20 cellular contexts compared by ENCODE assay signal in genomic region chr2:212364586-212364985, GRCh38.
A peak's percentile ranks its signal among the peaks of the same experiment; 100 is the strongest.
DNase-seq lines count a peak whose midpoint lies in the region; ATAC-seq and TF ChIP-seq lines count a peak whose summit lies in the region.
"Had no signal": no experiment of that assay in that cellular context is flagged by ENCODE, and none has a peak within 500 bp of the region (broad histone marks: within the 10 kb centered on the region; RNA-seq: fewer than 3 reads in every experiment).

No MANE protein-coding gene starts in this region.

- in situ Hi-C loops in transverse colon (cut with MboI; ENCODE audit: low pct_ligation_motif_present in 1 of 4, low pct_unique_long_range_greater_than_20kb in 1 of 4, low sequenced_read_pairs in 3 of 4): no loop called here

- H3K9ac ChIP-seq in SK-N-SH: no peak overlapping the region

- H3K4me2 ChIP-seq in SK-N-SH: no peak overlapping the region

- ATAC-seq in SK-N-SH treated with all-trans-retinoic acid at 6 μM for 48 hours (peak; percentile 53), thoracic aorta (ENCODE audit: insufficient number of reproducible peaks, low FRiP score, low read depth) (no peak)
- ATAC-seq: GM12878 had no signal

- H3K9me3 ChIP-seq in SK-N-SH (no peaks in the 10 kb centered on the region), thoracic aorta (no peaks in the 10 kb centered on the region), transverse colon (no peaks in the 10 kb centered on the region)
- H3K9me3 ChIP-seq: right atrium auricular region, stomach had no signal

- peaks cover 0 to 3% (median 0%) of the 10 kb centered on the region in 5 experiments for H3K9me3 Mint-ChIP-seq in brain
- H3K9me3 Mint-ChIP-seq in mesothelial cell of epicardium: peaks cover 15% of the 10 kb centered on the region

- H4K20me1 ChIP-seq in SK-N-SH (ENCODE audit: insufficient read depth): no peaks in the 10 kb centered on the region

- intact Hi-C loops in transverse colon (cut with DNase I; ENCODE audit: low total_unique reads): no loop called here

- 97% methylated on average over 1 of the region's 1 CpG for WGBS in SK-N-SH (ENCODE audit: low lambda C conversion rate)
- WGBS in transverse colon (ENCODE audit: low coverage in 1 of 2), 2 donors: 79 to 89% methylated on average over 1 of the region's 1 CpG

- H3K4me3 Mint-ChIP-seq in brain (peak overlapping the region; percentile 8 to 64 (median 56)), mesothelial cell of epicardium (no peak overlapping the region)
- H3K4me3 Mint-ChIP-seq: type B pancreatic cell had no signal

- TF ChIP-seq CTCF in SK-N-SH (IDR thresholded peaks at IDR 0.05) (no peak), brain (conservative IDR thresholded peaks at IDR 0.05) (no peak), mesothelial cell of epicardium (IDR thresholded peaks at IDR 0.05; ENCODE audit: unreplicated experiment) (no peak), thoracic aorta (IDR thresholded peaks at IDR 0.05) (no peak), transverse colon (IDR thresholded peaks at IDR 0.05) (no peak)

- TF ChIP-seq POLR2A in transverse colon (IDR thresholded peaks at IDR 0.05): no peak

- H3F3A ChIP-seq in SK-N-SH (replicated peaks; ENCODE audit: insufficient read depth): no peaks in the 10 kb centered on the region

- POLR2A ChIA-PET in SK-N-SH (lab: Yijun Ruan, JAX): no interaction called here

- peaks cover 33% of the 10 kb centered on the region for H3K4me1 Mint-ChIP-seq in brain
- H3K4me1 Mint-ChIP-seq in mesothelial cell of epicardium: peaks cover 27% of the 10 kb centered on the region

- H3K27me3 Mint-ChIP-seq in brain (no peaks in the 10 kb centered on the region), mesothelial cell of epicardium (ENCODE audit: low read depth) (no peaks in the 10 kb centered on the region)
- H3K27me3 Mint-ChIP-seq: type B pancreatic cell had no signal

- DNase-seq in SK-N-SH: no peak
- DNase-seq in mesothelial cell of epicardium (ENCODE audit: low spot score in 2 of 2, unreplicated experiment in 2 of 2): no peak
- no peak for DNase-seq in thoracic aorta (ENCODE audit: low spot score)
- DNase-seq in transverse colon: no peak
- DNase-seq in COLO668 (lab: John Stamatoyannopoulos, UW; ENCODE audit: unreplicated experiment): no peak
- DNase-seq in NCI-H1417 treated with DMSO at 0.1 percent for 48 hours (lab: John Stamatoyannopoulos, UW): no peak
- DNase-seq: 8988T; activated CD4-positive, alpha-beta T cell treated with anti-CD3 and anti-CD28 coated beads, Interleukin-2, amount 50 U/mL, for 4 hours; activated CD8-positive, alpha-beta memory T cell treated with anti-CD3 and anti-CD28 coated beads, Interleukin-2, amount 50 U/mL, for 48 hours; COR-L47; DND-41; NCI-H1105; stomach had no signal

- no peak overlapping the region for H3K4me3 ChIP-seq in SK-N-SH (ENCODE audit: low read depth in 2 of 2, low read length in 1 of 2)
- H3K4me3 ChIP-seq in thoracic aorta: peak overlapping the region; percentile 40
- no peak overlapping the region for H3K4me3 ChIP-seq in transverse colon
- H3K4me3 ChIP-seq: GM12878, right atrium auricular region, stomach had no signal

- no peak overlapping the region for H2AFZ ChIP-seq in SK-N-SH (ENCODE audit: low read depth)

- no peaks in the 10 kb centered on the region for H3K36me3 Mint-ChIP-seq in brain
- no peaks in the 10 kb centered on the region for H3K36me3 Mint-ChIP-seq in mesothelial cell of epicardium

- TF ChIP-seq RAD21 in SK-N-SH (IDR thresholded peaks at IDR 0.05; ENCODE audit: low read length): no peak

- no peak for TF ChIP-seq EP300 in SK-N-SH (IDR thresholded peaks at IDR 0.05; ENCODE audit: borderline replicate concordance in 1 of 2, low read depth in 1 of 2, low read length in 1 of 2)
- TF ChIP-seq EP300 in transverse colon (IDR thresholded peaks at IDR 0.05; ENCODE audit: low read depth): no peak

- H3K79me2 ChIP-seq in SK-N-SH (ENCODE audit: insufficient read depth): no peaks in the 10 kb centered on the region

- no peaks in the 10 kb centered on the region for H3K36me3 ChIP-seq in SK-N-SH (replicated peaks in 1 of 2; ENCODE audit: control insufficient read depth in 1 of 2, insufficient read depth in 2 of 2, low read length in 1 of 2)
- H3K36me3 ChIP-seq in thoracic aorta: no peaks in the 10 kb centered on the region
- no peaks in the 10 kb centered on the region for H3K36me3 ChIP-seq in transverse colon
- H3K36me3 ChIP-seq: right atrium auricular region, stomach had no signal

- CTCF ChIA-PET in SK-N-SH (lab: Yijun Ruan, JAX): interaction anchor here (1.1 kb wide), 1 partner anchor 9 kb away, joined by 3 read pairs; no protein-coding TSS in a partner anchor

- H3K27me3 ChIP-seq in SK-N-SH (ENCODE audit: insufficient read depth) (no peaks in the 10 kb centered on the region), thoracic aorta (replicated peaks; ENCODE audit: insufficient read depth) (no peaks in the 10 kb centered on the region), transverse colon (no peaks in the 10 kb centered on the region)
- H3K27me3 ChIP-seq: right atrium auricular region, stomach had no signal

- peak overlapping the region in 4 of 5 experiments; percentile 9 to 90 (median 50) for H3K27ac Mint-ChIP-seq in brain
- H3K27ac Mint-ChIP-seq in mesothelial cell of epicardium: peak overlapping the region; percentile 48
- H3K27ac Mint-ChIP-seq: activated T-helper 2 cell treated with anti-CD3 and anti-CD28 coated beads, Interferon-gamma antibody, Interleukin-2, Interleukin-4, amounts not matched to agents 10 μg/mL and 5 μg/mL and 100 μg/mL, durations not matched to agents 14 hours and 24 hours and 36 hours; type B pancreatic cell had no signal

- H3K4me1 ChIP-seq in SK-N-SH (ENCODE audit: control insufficient read depth in 1 of 2, insufficient read depth in 2 of 2, low read depth in 1 of 2, low read length in 1 of 2) (peaks cover 7 to 8% of the 10 kb centered on the region in 2 experiments; a peak in 3 of 4 replicates), thoracic aorta (ENCODE audit: control insufficient read depth in 1 of 2, low read depth in 2 of 2) (peaks cover 14 to 38% of the 10 kb centered on the region in 2 donors), transverse colon (no peaks in the 10 kb centered on the region)

- H3K9me2 ChIP-seq in SK-N-SH: no peaks in the 10 kb centered on the region

- no peak overlapping the region for H3K27ac ChIP-seq in SK-N-SH (ENCODE audit: low read depth in 2 of 2, low read length in 1 of 2)
- H3K27ac ChIP-seq in thoracic aorta: peak overlapping the region; percentile 29 to 48
- H3K27ac ChIP-seq in transverse colon: no peak overlapping the region
- H3K27ac ChIP-seq: right atrium auricular region, RWPE1, stomach had no signal

TF ChIP-seq in SK-N-SH treated with all-trans-retinoic acid at 6 μM for 48 hours, 23 proteins besides CTCF, POLR2A, EP300 and RAD21:
- TF ChIP-seq RARB (CRISPR knock-in tag; IDR thresholded peaks at IDR 0.05): no peak
- TF ChIP-seq TOX (CRISPR knock-in tag; IDR thresholded peaks at IDR 0.05; ENCODE audit: borderline replicate concordance): no peak
- no peak for TF ChIP-seq ARNTL (CRISPR knock-in tag; IDR thresholded peaks at IDR 0.05; ENCODE audit: borderline replicate concordance, low read depth)
- no peak for TF ChIP-seq ZFP3 (CRISPR knock-in tag; IDR thresholded peaks at IDR 0.05)
- TF ChIP-seq ESRRG (CRISPR knock-in tag; IDR thresholded peaks at IDR 0.05): no peak
- TF ChIP-seq OSR1 (CRISPR knock-in tag; IDR thresholded peaks at IDR 0.05): no peak
- no peak for TF ChIP-seq CSDC2 (CRISPR knock-in tag; IDR thresholded peaks at IDR 0.05)
- no peak for TF ChIP-seq TCF4 (CRISPR knock-in tag; IDR thresholded peaks at IDR 0.05; ENCODE audit: borderline replicate concordance)
- no peak for TF ChIP-seq ISL1 (CRISPR knock-in tag; IDR thresholded peaks at IDR 0.05)
- no peak for TF ChIP-seq BACH2 (CRISPR knock-in tag; IDR thresholded peaks at IDR 0.05; ENCODE audit: borderline replicate concordance)
- TF ChIP-seq SNAI2 (CRISPR knock-in tag; IDR thresholded peaks at IDR 0.05): no peak
TF ChIP-seq in SK-N-SH treated with all-trans-retinoic acid at 6 μM for 48 hours: peak in this region for 0.

TF ChIP-seq in SK-N-SH, 30 proteins besides CTCF, POLR2A, EP300 and RAD21:
- TF ChIP-seq ELF1 (IDR thresholded peaks at IDR 0.05) (no peak), POLR2AphosphoS5 (IDR thresholded peaks at IDR 0.05; ENCODE audit: low read depth, low read length) (no peak), FOXJ3 (CRISPR knock-in tag; IDR thresholded peaks at IDR 0.05) (no peak), PBX3 (IDR thresholded peaks at IDR 0.05) (no peak)

Comparison
In these comparisons a context has a peak if more than half of its experiments do, and no peak if none do; other contexts are left out.
1. H3K27ac ChIP-seq: peak in thoracic aorta (2 of 2); none in SK-N-SH (0 of 2) and transverse colon (0 of 4).